8 cellular contexts compared by ENCODE assay signal in genomic region chr5:177086918-177087706, GRCh38. TPM values are rescaled to one million over a fixed set of nuclear protein-coding genes. Genes with fewer than 3 reads are reported as not detected.
DNase-seq lines count a peak whose midpoint lies in the region; ATAC-seq and TF ChIP-seq lines count a peak whose summit lies in the region.

No MANE protein-coding gene starts in this region.

- DNase-seq in GM06990 (ENCODE audit: extremely low read depth, insufficient read length) (peak; percentile 71), GM23248 (peak; percentile 32), NB4 (ENCODE audit: low read depth) (peak; percentile 65), AG08395 (ENCODE audit: low spot score) (no peak)
- peak; percentile 23 to 25 for DNase-seq in activated CD4-positive, alpha-beta T cell treated with anti-CD3 and anti-CD28 coated beads, Interleukin-2, amount 50 U/mL, for 24 hours (ENCODE audit: low read depth in 1 of 2, low spot score in 1 of 2)
- peak; percentile 75 for DNase-seq in natural killer cell treated with Interleukin-12 subunit alpha and Interleukin-12 subunit beta and Interleukin-15 and Interleukin-18, amount 100 ng/mL, for 72 hours (ENCODE audit: low spot score)

- H2AFZ ChIP-seq in GM23248, result peak overlapping the region; percentile 45; the same call in 1 of the 2 replicates

- H3K4me3 ChIP-seq in GM06990 (replicated peaks; ENCODE audit: low read depth, low read length) (peak overlapping the region; percentile 49), GM23248 (no peak overlapping the region), NB4 (ENCODE audit: low read depth, low read length) (no peak overlapping the region), endocrine pancreas (ENCODE audit: control insufficient read depth, insufficient read depth, low read length) (no peak overlapping the region)

- 18 to 23% methylated on average over 33 to 42 of the region's 60 CpGs for WGBS in GM23248 (ENCODE audit: low coverage in 1 of 2, low lambda C conversion rate in 2 of 2, missing lambda C conversion rate in 2 of 2), 2 experiments

- no peak overlapping the region for H3K4me3 Mint-ChIP-seq in natural killer cell treated with Interleukin-12 subunit alpha and Interleukin-12 subunit beta and Interleukin-15 and Interleukin-18, amount 100 ng/mL, for 72 hours
- H3K4me3 Mint-ChIP-seq in stimulated activated naive CD8-positive, alpha-beta T cell treated with anti-CD3 and anti-CD28 coated beads, Interleukin-15, Interleukin-2, amounts not matched to agents 100 ng/mL and 50 ng/mL, for 24 hours, result peak overlapping the region; percentile 37

- H3K27me3 Mint-ChIP-seq in natural killer cell treated with Interleukin-12 subunit alpha and Interleukin-12 subunit beta and Interleukin-15 and Interleukin-18, amount 100 ng/mL, for 72 hours, result peaks cover 14 to 18% of the 10 kb centered on the region in 2 donors
- H3K27me3 Mint-ChIP-seq in stimulated activated naive CD8-positive, alpha-beta T cell treated with anti-CD3 and anti-CD28 coated beads, Interleukin-15, Interleukin-2, amounts not matched to agents 100 ng/mL and 50 ng/mL, for 24 hours, result peaks cover 13% of the 10 kb centered on the region

- H3K9ac ChIP-seq in GM23248 (no peak overlapping the region), endocrine pancreas (ENCODE audit: control insufficient read depth, insufficient read depth, low read length) (peak overlapping the region; percentile 38)

- in situ Hi-C loops in GM23248 (cut with MboI), result no loop called here

- no peaks in the 10 kb centered on the region for H3K36me3 Mint-ChIP-seq in natural killer cell treated with Interleukin-12 subunit alpha and Interleukin-12 subunit beta and Interleukin-15 and Interleukin-18, amount 100 ng/mL, for 72 hours
- no peaks in the 10 kb centered on the region for H3K36me3 Mint-ChIP-seq in stimulated activated naive CD8-positive, alpha-beta T cell treated with anti-CD3 and anti-CD28 coated beads, Interleukin-15, Interleukin-2, amounts not matched to agents 100 ng/mL and 50 ng/mL, for 24 hours (ENCODE audit: low read depth)

- no peak overlapping the region for H3K27ac Mint-ChIP-seq in natural killer cell treated with Interleukin-12 subunit alpha and Interleukin-12 subunit beta and Interleukin-15 and Interleukin-18, amount 100 ng/mL, for 72 hours
- H3K27ac Mint-ChIP-seq in stimulated activated naive CD8-positive, alpha-beta T cell treated with anti-CD3 and anti-CD28 coated beads, Interleukin-15, Interleukin-2, amounts not matched to agents 100 ng/mL and 50 ng/mL, for 24 hours, result no peak overlapping the region

- peak overlapping the region; percentile 48 for H3K4me2 ChIP-seq in GM23248 (ENCODE audit: unreplicated experiment)

- H3K9me3 Mint-ChIP-seq in natural killer cell treated with Interleukin-12 subunit alpha and Interleukin-12 subunit beta and Interleukin-15 and Interleukin-18, amount 100 ng/mL, for 72 hours, result no peaks in the 10 kb centered on the region
- no peaks in the 10 kb centered on the region for H3K9me3 Mint-ChIP-seq in stimulated activated naive CD8-positive, alpha-beta T cell treated with anti-CD3 and anti-CD28 coated beads, Interleukin-15, Interleukin-2, amounts not matched to agents 100 ng/mL and 50 ng/mL, for 24 hours

- no peaks in the 10 kb centered on the region for H3K79me2 ChIP-seq in GM23248 (ENCODE audit: insufficient read depth)

- peaks cover 6 to 10% of the 10 kb centered on the region in 2 donors for H3K4me1 Mint-ChIP-seq in natural killer cell treated with Interleukin-12 subunit alpha and Interleukin-12 subunit beta and Interleukin-15 and Interleukin-18, amount 100 ng/mL, for 72 hours (ENCODE audit: low read depth in 2 of 2)
- peaks cover 8% of the 10 kb centered on the region for H3K4me1 Mint-ChIP-seq in stimulated activated naive CD8-positive, alpha-beta T cell treated with anti-CD3 and anti-CD28 coated beads, Interleukin-15, Interleukin-2, amounts not matched to agents 100 ng/mL and 50 ng/mL, for 24 hours (ENCODE audit: low read depth)

- H3K36me3 ChIP-seq in GM06990 (ENCODE audit: control insufficient read depth, insufficient read depth, low read length) (no peaks in the 10 kb centered on the region), GM23248 (ENCODE audit: low read depth) (no peaks in the 10 kb centered on the region), endocrine pancreas (ENCODE audit: control insufficient read depth, insufficient read depth, low read length) (no peaks in the 10 kb centered on the region)

- ATAC-seq in natural killer cell treated with Interleukin-12 subunit alpha and Interleukin-12 subunit beta and Interleukin-15 and Interleukin-18, amount 100 ng/mL, for 72 hours, result peak; percentile 82 to 83

- no peaks in the 10 kb centered on the region for H4K20me1 ChIP-seq in GM23248 (ENCODE audit: insufficient read depth)

- no peak overlapping the region for H3K27ac ChIP-seq in GM23248

- H3F3A ChIP-seq in GM23248 (ENCODE audit: insufficient read depth), result peaks cover 7% of the 10 kb centered on the region; the same call in 1 of the 2 replicates

- H3K27me3 ChIP-seq in GM06990 (replicated peaks; ENCODE audit: control insufficient read depth, insufficient read depth, low read length), result peaks cover 1% of the 10 kb centered on the region
- H3K27me3 ChIP-seq in GM23248 (replicated peaks; ENCODE audit: insufficient read depth), result peaks cover 15% of the 10 kb centered on the region
- no peaks in the 10 kb centered on the region for H3K27me3 ChIP-seq in endocrine pancreas (ENCODE audit: control insufficient read depth, insufficient read depth, low read length)

- TF ChIP-seq CTCF in GM06990 (IDR thresholded peaks at IDR 0.05; ENCODE audit: insufficient read depth, low read length, poor library complexity, severe bottlenecking) (peak; percentile 47), NB4 (IDR thresholded peaks at IDR 0.05; ENCODE audit: low read depth, low read length) (peak; percentile 55)

- H3K9me3 ChIP-seq in GM23248 (ENCODE audit: low read depth) (no peaks in the 10 kb centered on the region), endocrine pancreas (ENCODE audit: control insufficient read depth, low read length) (no peaks in the 10 kb centered on the region)

- peak; percentile 18 for TF ChIP-seq POLR2A in NB4 (IDR thresholded peaks at IDR 0.05; ENCODE audit: extremely low read depth, insufficient read length)

- H3K4me1 ChIP-seq in GM23248 (ENCODE audit: insufficient read depth) (no peaks in the 10 kb centered on the region), endocrine pancreas (ENCODE audit: control insufficient read depth, insufficient read depth, low read length) (no peaks in the 10 kb centered on the region)

- H3K9me2 ChIP-seq in GM23248 (ENCODE audit: insufficient read depth), result no peaks in the 10 kb centered on the region

RNA-seq across cellular contexts. Expression of gene FGFR4, which starts 0.4 kb away (rescaled TPM):
- total RNA-seq in GM23248 (2014; rRNA removed; shearing (Covaris generic)), result not detected in 2 replicates
- polyA plus RNA-seq in GM23248 (2016; fragmentation: Nextera tagmentation; extraction: Ambion mirVana), result 0.10 TPM in 1 of 2 replicates, not detected in the other
- total RNA-seq in natural killer cell treated with Interleukin-12 subunit alpha and Interleukin-12 subunit beta and Interleukin-15 and Interleukin-18, amount 100 ng/mL, for 72 hours, result 1 to 10 TPM; 1.9 to 2.0 TPM

RNA-seq across cellular contexts. Expression of gene NSD1, which starts 46.5 kb away (rescaled TPM):
- total RNA-seq in GM23248 (2014; rRNA removed; shearing (Covaris generic)), result 29.7 and 31.9 TPM in 2 replicates
- polyA plus RNA-seq in GM23248 (2016; fragmentation: Nextera tagmentation; extraction: Ambion mirVana), result 25.9 and 26.9 TPM in 2 replicates
- 100 to 1,000 TPM in 1 of 2 donors, 10 to 100 TPM in 1; 96.8 to 166 TPM for total RNA-seq in natural killer cell treated with Interleukin-12 subunit alpha and Interleukin-12 subunit beta and Interleukin-15 and Interleukin-18, amount 100 ng/mL, for 72 hours
